1 cellular context compared by ENCODE assay signal in genomic region chr10:31133628-31134302, GRCh38.
A peak's percentile ranks its signal among the peaks of the same experiment; 100 is the strongest.
TF ChIP-seq lines count a peak whose summit lies in the region.

No MANE protein-coding gene starts in this region.

TF ChIP-seq in GM12878, 131 proteins besides CTCF, POLR2A, EP300 and RAD21 (continued from another document):
- TF ChIP-seq TAF1 (IDR thresholded peaks at IDR 0.05; ENCODE audit: borderline replicate concordance, low read depth, low read length) (0 out of 2 replicates have a peak, but pooled peaks have one; percentile 37), ZZZ3 (IDR thresholded peaks at IDR 0.05; ENCODE audit: control insufficient read depth, insufficient read length, low read depth) (no peak), BCL3 (IDR thresholded peaks at IDR 0.05; ENCODE audit: borderline replicate concordance, insufficient read depth, low read depth, low read length, poor library complexity, severe bottlenecking) (no peak), RCOR1 (conservative IDR thresholded peaks at IDR 0.05; ENCODE audit: low read depth, low read length) (no peak), PAX5 (IDR thresholded peaks at IDR 0.05; ENCODE audit: borderline replicate concordance, low read depth, low read length) (peak; percentile 26; the same call in 1 of the 2 replicates), ZNF687 (IDR thresholded peaks at IDR 0.05) (peak; percentile 88), MLLT1 (IDR thresholded peaks at IDR 0.05) (0 out of 2 replicates have a peak, but pooled peaks have one; percentile 3), SMC3 (IDR thresholded peaks at IDR 0.05; ENCODE audit: borderline replicate concordance, low read length) (no peak), CREM (IDR thresholded peaks at IDR 0.05; ENCODE audit: low read depth) (peak; percentile 80; the same call in 1 of the 2 replicates), RAD51 (IDR thresholded peaks at IDR 0.05) (peak; percentile 33; the same call in 1 of the 2 replicates), MAX (IDR thresholded peaks at IDR 0.05; ENCODE audit: low read depth, low read length) (0 out of 2 replicates have a peak, but pooled peaks have one; percentile 17), RELB (IDR thresholded peaks at IDR 0.05; ENCODE audit: low read depth) (no peak), USF2 (IDR thresholded peaks at IDR 0.05; ENCODE audit: borderline replicate concordance, low read depth, low read length) (peak; percentile 30), USF1 (IDR thresholded peaks at IDR 0.05; ENCODE audit: borderline replicate concordance, extremely low read length, insufficient read depth, low read depth, low read length) (peak; percentile 80), CREB1 (IDR thresholded peaks at IDR 0.05; ENCODE audit: low read depth) (peak; percentile 86; the same call in 1 of the 2 replicates), POLR2AphosphoS2 (IDR thresholded peaks at IDR 0.05; ENCODE audit: low read depth, low read length) (0 out of 2 replicates have a peak, but pooled peaks have one; percentile 42), BHLHE40 (IDR thresholded peaks at IDR 0.05; ENCODE audit: borderline replicate concordance in 1 of 2, low read depth in 2 of 2, low read length in 1 of 2) (peak; percentile 84 to 89), ZNF274 (IDR thresholded peaks at IDR 0.05; ENCODE audit: insufficient read depth, insufficient read length) (no peak), RUNX3 (IDR thresholded peaks at IDR 0.05; ENCODE audit: low read length) (0 out of 2 replicates have a peak, but pooled peaks have one; percentile 11), KAT2A (conservative IDR thresholded peaks at IDR 0.05; ENCODE audit: control insufficient read depth, low read depth, low read length) (no peak), ESRRA (IDR thresholded peaks at IDR 0.05; ENCODE audit: low read length) (no peak), SRF (IDR thresholded peaks at IDR 0.05; ENCODE audit: low read depth in 2 of 2, low read length in 2 of 2) (no peak), IKZF1 (conservative IDR thresholded peaks at IDR 0.05) (peak; percentile 39), TCF7 (IDR thresholded peaks at IDR 0.05; ENCODE audit: borderline replicate concordance) (no peak), MYC (IDR thresholded peaks at IDR 0.05; ENCODE audit: insufficient read depth, insufficient read length, insufficient replicate concordance, low read length, severe bottlenecking) (no peak), CHD1 (IDR thresholded peaks at IDR 0.05; ENCODE audit: low read depth, low read length) (no peak), CHD2 (IDR thresholded peaks at IDR 0.05; ENCODE audit: borderline replicate concordance, low read depth, low read length) (peak; percentile 67; the same call in 1 of the 2 replicates), TCF12 (IDR thresholded peaks at IDR 0.05; ENCODE audit: low read depth, low read length) (peak; percentile 68; the same call in 1 of the 2 replicates), E4F1 (IDR thresholded peaks at IDR 0.05; ENCODE audit: borderline replicate concordance, partially characterized antibody) (no peak), PKNOX1 (IDR thresholded peaks at IDR 0.05) (peak; percentile 83), NFYA (IDR thresholded peaks at IDR 0.05; ENCODE audit: borderline replicate concordance, low read depth, low read length) (no peak), CBX5 (IDR thresholded peaks at IDR 0.05; ENCODE audit: low read depth) (0 out of 2 replicates have a peak, but pooled peaks have one; percentile 74), CUX1 (IDR thresholded peaks at IDR 0.05; ENCODE audit: insufficient replicate concordance, low read depth, low read length) (no peak)
